ENCODE assay signal across 16 cellular contexts in the genomic region with DNA sequence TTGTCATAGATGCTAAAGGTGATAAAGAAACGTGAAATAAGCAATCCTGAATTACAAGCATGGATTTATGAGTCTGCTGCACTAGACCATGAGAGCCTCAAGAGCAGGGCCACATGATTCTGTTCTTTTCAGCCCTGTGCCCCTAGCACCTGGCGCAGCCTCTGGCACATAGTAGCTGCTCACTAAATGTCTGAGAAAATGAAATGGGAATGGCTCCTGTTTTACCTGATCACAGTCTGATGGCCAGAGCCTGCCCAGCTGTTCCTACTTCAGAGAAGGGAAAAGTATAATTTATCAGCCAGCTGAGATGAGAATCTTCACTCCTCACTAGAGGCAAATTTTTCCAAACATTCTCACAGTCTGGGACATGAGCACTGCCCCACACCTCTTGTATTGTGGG. TPM values are rescaled to one million over a fixed set of nuclear protein-coding genes. Genes with fewer than 3 reads are reported as not detected.
DNase-seq lines count a peak whose midpoint lies in the region; ATAC-seq and TF ChIP-seq lines count a peak whose summit lies in the region.
"Had no signal": no experiment of that assay in that cellular context is flagged by ENCODE, and none has a peak within 500 bp of the region (broad histone marks: within the 10 kb centered on the region; RNA-seq: fewer than 3 reads in every experiment).

No MANE protein-coding gene starts in this region.

- no peak for ATAC-seq in Right ventricle myocardium inferior
- ATAC-seq: A549, GM23338 had no signal

- peak; percentile 29 for DNase-seq in cardiac septum (ENCODE audit: low spot score)
- DNase-seq in Right ventricle myocardium inferior (ENCODE audit: missing footprints), result no peak
- peak; percentile 20 for DNase-seq in islet precursor cell
- DNase-seq in mesothelial cell of epicardium (ENCODE audit: low spot score in 2 of 2, unreplicated experiment in 2 of 2), result peak in 1 of 2 experiments; percentile 22
- DNase-seq in Kasumi-1 (lab: John Stamatoyannopoulos, UW), result no peak
- DNase-seq in activated naive CD4-positive, alpha-beta T cell treated with anti-CD3 and anti-CD28 coated beads for 36 hours, result no peak
- no peak for DNase-seq in SHP77 treated with DMSO at 0.1 percent for 48 hours (lab: John Stamatoyannopoulos, UW)
- DNase-seq in activated CD8-positive, alpha-beta memory T cell treated with anti-CD3 and anti-CD28 coated beads, Interleukin-2, amount 50 U/mL, for 48 hours, result no peak
- DNase-seq: AML-193; CD4-positive, alpha-beta T cell; HCEC 1CT; HFFc6 had no signal

- peaks cover 50% of the 10 kb centered on the region for H3K4me1 Mint-ChIP-seq in mesothelial cell of epicardium
- H3K4me1 Mint-ChIP-seq in activated naive CD4-positive, alpha-beta T cell treated with anti-CD3 and anti-CD28 coated beads for 36 hours (ENCODE audit: low read depth), result no peaks in the 10 kb centered on the region

- H3K36me3 Mint-ChIP-seq in mesothelial cell of epicardium, result no peaks in the 10 kb centered on the region
- no peaks in the 10 kb centered on the region for H3K36me3 Mint-ChIP-seq in activated naive CD4-positive, alpha-beta T cell treated with anti-CD3 and anti-CD28 coated beads for 36 hours (ENCODE audit: low read depth)

- H3K27ac Mint-ChIP-seq in mesothelial cell of epicardium, result peak overlapping the region; percentile 39
- no peak overlapping the region for H3K27ac Mint-ChIP-seq in activated naive CD4-positive, alpha-beta T cell treated with anti-CD3 and anti-CD28 coated beads for 36 hours
- H3K27ac Mint-ChIP-seq: CD4-positive, alpha-beta T cell; GM23338; HFFc6 had no signal

- CTCF ChIA-PET in activated naive CD4-positive, alpha-beta T cell treated with anti-CD3 and anti-CD28 coated beads for 36 hours (lab: Charles Lee), result interaction anchor here (3.1 kb wide), 1 partner anchor 12 kb away, joined by 12 read pairs; no protein-coding TSS in a partner anchor

- no peaks in the 10 kb centered on the region for H3K27me3 Mint-ChIP-seq in mesothelial cell of epicardium (ENCODE audit: low read depth)
- H3K27me3 Mint-ChIP-seq in activated naive CD4-positive, alpha-beta T cell treated with anti-CD3 and anti-CD28 coated beads for 36 hours (ENCODE audit: low read depth), result peaks cover 22% of the 10 kb centered on the region

- intact Hi-C loops in cardiac septum (cut with DNase I), result no loop called here
- intact Hi-C loops in Right ventricle myocardium inferior (cut with DNase I), result no loop called here
- intact Hi-C loops in activated naive CD4-positive, alpha-beta T cell treated with anti-CD3 and anti-CD28 coated beads for 36 hours (cut with micrococcal nuclease), result no loop called here

- no peaks in the 10 kb centered on the region for H3K9me3 Mint-ChIP-seq in mesothelial cell of epicardium
- no peaks in the 10 kb centered on the region for H3K9me3 Mint-ChIP-seq in activated naive CD4-positive, alpha-beta T cell treated with anti-CD3 and anti-CD28 coated beads for 36 hours
- H3K9me3 Mint-ChIP-seq: CD4-positive, alpha-beta T cell; HFFc6 had no signal

- TF ChIP-seq CTCF in mesothelial cell of epicardium (IDR thresholded peaks at IDR 0.05; ENCODE audit: unreplicated experiment), result no peak

- no peak overlapping the region for H3K4me3 Mint-ChIP-seq in mesothelial cell of epicardium
- H3K4me3 Mint-ChIP-seq in activated naive CD4-positive, alpha-beta T cell treated with anti-CD3 and anti-CD28 coated beads for 36 hours, result no peak overlapping the region
- H3K4me3 Mint-ChIP-seq: CD4-positive, alpha-beta T cell; GM23338; HFFc6 had no signal

RNA-seq across cellular contexts. Expression of a gene that starts 10.7 kb away (rescaled TPM):
- total RNA-seq in cardiac septum, result 7.1 TPM
- total RNA-seq in Right ventricle myocardium inferior, result 9.1 TPM
- total RNA-seq in mesothelial cell of epicardium, result 20.4 to 23.1 TPM (median 22.2 TPM) in 3 replicates
- total RNA-seq in activated naive CD4-positive, alpha-beta T cell treated with anti-CD3 and anti-CD28 coated beads for 36 hours, result not detected
- total RNA-seq: Caco-2; CD4-positive, alpha-beta T cell; HT-29 had no signal

RNA-seq across cellular contexts. Expression of a gene that starts 42.4 kb away (rescaled TPM):
- total RNA-seq in cardiac septum (8.7 TPM), Right ventricle myocardium inferior (6.0 TPM), mesothelial cell of epicardium (23.1 to 23.9 TPM (median 23.7 TPM) in 3 replicates)
- total RNA-seq in activated naive CD4-positive, alpha-beta T cell treated with anti-CD3 and anti-CD28 coated beads for 36 hours, result 10 to 100 TPM; 11.5 to 12.6 TPM

Comparison
In these comparisons a context has a peak if more than half of its experiments do, and no peak if none do; other contexts are left out.
1. DNase-seq: peak in cardiac septum (single experiment) and islet precursor cell (single experiment); none in Right ventricle myocardium inferior (single experiment), Kasumi-1 (0 of 2), activated naive CD4-positive, alpha-beta T cell treated with anti-CD3 and anti-CD28 coated beads for 36 hours (single experiment), SHP77 treated with DMSO at 0.1 percent for 48 hours (single experiment) and activated CD8-positive, alpha-beta memory T cell treated with anti-CD3 and anti-CD28 coated beads, Interleukin-2, amount 50 U/mL, for 48 hours (single experiment).